8 cellular contexts compared by ENCODE assay signal in genomic region chr16:22191089-22191965, GRCh38. TPM values are rescaled to one million over a fixed set of nuclear protein-coding genes. Genes with fewer than 3 reads are reported as not detected.
DNase-seq lines count a peak whose midpoint lies in the region; ATAC-seq and TF ChIP-seq lines count a peak whose summit lies in the region.

No MANE protein-coding gene starts in this region.

- H3K4me1 Mint-ChIP-seq in glutamatergic neuron (ENCODE audit: low read depth, unreplicated experiment) (peaks cover 12% of the 10 kb centered on the region), osteocyte (ENCODE audit: unreplicated experiment) (peaks cover 32% of the 10 kb centered on the region)

- H3K9me3 Mint-ChIP-seq in activated naive CD4-positive, alpha-beta T cell treated with anti-CD3 and anti-CD28 coated beads, Interleukin-2, amount 50 U/mL, for 72 hours: peaks cover 11 to 13% of the 10 kb centered on the region in 2 donors
- peaks cover 20% of the 10 kb centered on the region for H3K9me3 Mint-ChIP-seq in glutamatergic neuron (ENCODE audit: unreplicated experiment)
- no peaks in the 10 kb centered on the region for H3K9me3 Mint-ChIP-seq in osteocyte (ENCODE audit: unreplicated experiment)

- TF ChIP-seq POLR2A in thyroid gland (IDR thresholded peaks at IDR 0.05): peak in 1 of 2 donors; percentile 95

- no peaks in the 10 kb centered on the region for H3K36me3 ChIP-seq in SK-N-SH (replicated peaks in 1 of 2; ENCODE audit: control insufficient read depth in 1 of 2, insufficient read depth in 2 of 2, low read length in 1 of 2)
- no peaks in the 10 kb centered on the region for H3K36me3 ChIP-seq in thyroid gland

- DNase-seq in GDM1 (lab: John Stamatoyannopoulos, UW) (peak; percentile 88), NCI-H1092 (lab: John Stamatoyannopoulos, UW) (peak; percentile 92), SK-N-SH (peak; percentile 82), glutamatergic neuron (peak; percentile 97), osteocyte (ENCODE audit: extremely low spot score, unreplicated experiment) (peak; percentile 98), thyroid gland (peak; percentile 99 to 100)
- peak; percentile 93 to 97 for DNase-seq in activated naive CD4-positive, alpha-beta T cell treated with anti-CD3 and anti-CD28 coated beads, Interleukin-2, amount 50 U/mL, for 72 hours (ENCODE audit: low spot score in 2 of 2)

- H3K79me2 ChIP-seq in SK-N-SH (ENCODE audit: insufficient read depth): no peaks in the 10 kb centered on the region

- H4K20me1 ChIP-seq in SK-N-SH (ENCODE audit: insufficient read depth): no peaks in the 10 kb centered on the region

- 5% methylated on average over 33 of the region's 33 CpGs for WGBS in SK-N-SH (ENCODE audit: low lambda C conversion rate)
- 6% methylated on average over 28 to 29 of the region's 33 CpGs for WGBS in thyroid gland, 2 donors

- H2AFZ ChIP-seq in SK-N-SH (ENCODE audit: low read depth): peak overlapping the region; percentile 82

- no peaks in the 10 kb centered on the region for H3K9me3 ChIP-seq in SK-N-SH
- no peaks in the 10 kb centered on the region for H3K9me3 ChIP-seq in thyroid gland

- peaks cover 12% of the 10 kb centered on the region for H3F3A ChIP-seq in SK-N-SH (replicated peaks; ENCODE audit: insufficient read depth)

- no peak for TF ChIP-seq EP300 in SK-N-SH (IDR thresholded peaks at IDR 0.05; ENCODE audit: borderline replicate concordance in 1 of 2, low read depth in 1 of 2, low read length in 1 of 2)

- peak overlapping the region; percentile 85 for H3K27ac ChIP-seq in SK-N-SH (ENCODE audit: low read depth in 2 of 2, low read length in 1 of 2)
- peak overlapping the region; percentile 89 to 98 (median 97) for H3K27ac ChIP-seq in thyroid gland

- peaks cover 0 to 11% of the 10 kb centered on the region in 2 donors for H3K36me3 Mint-ChIP-seq in activated naive CD4-positive, alpha-beta T cell treated with anti-CD3 and anti-CD28 coated beads, Interleukin-2, amount 50 U/mL, for 72 hours
- H3K36me3 Mint-ChIP-seq in glutamatergic neuron (ENCODE audit: unreplicated experiment) (peaks cover 5% of the 10 kb centered on the region), osteocyte (ENCODE audit: unreplicated experiment) (no peaks in the 10 kb centered on the region)

- TF ChIP-seq RAD21 in SK-N-SH (IDR thresholded peaks at IDR 0.05; ENCODE audit: low read length): no peak

- H3K9ac ChIP-seq in SK-N-SH: peak overlapping the region; percentile 73

- peak overlapping the region; percentile 98 to 99 for H3K27ac Mint-ChIP-seq in activated naive CD4-positive, alpha-beta T cell treated with anti-CD3 and anti-CD28 coated beads, Interleukin-2, amount 50 U/mL, for 72 hours
- H3K27ac Mint-ChIP-seq in glutamatergic neuron (ENCODE audit: unreplicated experiment) (peak overlapping the region; percentile 92), osteocyte (ENCODE audit: unreplicated experiment) (peak overlapping the region; percentile 100)

- peak overlapping the region; percentile 58 to 62 for H3K4me3 ChIP-seq in SK-N-SH (ENCODE audit: low read depth in 2 of 2, low read length in 1 of 2)
- peak overlapping the region in 2 of 3 donors; percentile 7 to 32 for H3K4me3 ChIP-seq in thyroid gland (replicated peaks in 1 of 3)

- intact Hi-C loops in thyroid gland (cut with DNase I): no loop called here

- POLR2A ChIA-PET in SK-N-SH (lab: Yijun Ruan, JAX): interaction anchor here (1.0 kb wide), 3 partner anchors 25 to 109 kb away, joined by 3 to 4 read pairs (median 3); no protein-coding TSS in a partner anchor

- H3K9me2 ChIP-seq in SK-N-SH: no peaks in the 10 kb centered on the region

- CTCF ChIA-PET in SK-N-SH (lab: Yijun Ruan, JAX): interaction anchor here (0.7 to 9.3 kb wide), 7 partner anchors 11 to 192 kb away, joined by 3 to 115 read pairs (median 3); partner anchors contain the start of genes PDZD9 and POLR3E

- peaks cover 3 to 26% of the 10 kb centered on the region in 2 experiments; a peak in 2 of 4 replicates for H3K4me1 ChIP-seq in SK-N-SH (ENCODE audit: control insufficient read depth in 1 of 2, insufficient read depth in 2 of 2, low read depth in 1 of 2, low read length in 1 of 2)
- H3K4me1 ChIP-seq in thyroid gland: peaks cover 20 to 28% of the 10 kb centered on the region in 2 donors

- TF ChIP-seq CTCF in SK-N-SH (IDR thresholded peaks at IDR 0.05) (no peak), glutamatergic neuron (IDR thresholded peaks at IDR 0.05; ENCODE audit: partially characterized antibody, unreplicated experiment) (no peak), osteocyte (IDR thresholded peaks at IDR 0.05) (no peak), thyroid gland (IDR thresholded peaks at IDR 0.05) (no peak)

- ATAC-seq in HG02571 (IDR thresholded peaks at IDR 0.05; ENCODE audit: unreplicated experiment): peak; percentile 28
- peak; percentile 44 to 58 for ATAC-seq in activated naive CD4-positive, alpha-beta T cell treated with anti-CD3 and anti-CD28 coated beads, Interleukin-2, amount 50 U/mL, for 72 hours

- peak overlapping the region; percentile 96 for H3K4me3 Mint-ChIP-seq in glutamatergic neuron (ENCODE audit: unreplicated experiment)
- peak overlapping the region; percentile 91 for H3K4me3 Mint-ChIP-seq in osteocyte (ENCODE audit: unreplicated experiment)

- peaks cover 15% of the 10 kb centered on the region for H3K27me3 Mint-ChIP-seq in glutamatergic neuron (ENCODE audit: unreplicated experiment)
- no peaks in the 10 kb centered on the region for H3K27me3 Mint-ChIP-seq in osteocyte (ENCODE audit: unreplicated experiment)

- H3K4me2 ChIP-seq in SK-N-SH: peak overlapping the region; percentile 75

- H3K27me3 ChIP-seq in SK-N-SH (ENCODE audit: insufficient read depth) (no peaks in the 10 kb centered on the region), thyroid gland (no peaks in the 10 kb centered on the region)

TF ChIP-seq in SK-N-SH, 30 proteins besides CTCF, POLR2A, EP300 and RAD21 (continues in another document):
- no peak for TF ChIP-seq REST (IDR thresholded peaks at IDR 0.05; ENCODE audit: low read depth, low read length)
- peak; percentile 77; the same call in 1 of the 2 replicates for TF ChIP-seq POLR2AphosphoS5 (IDR thresholded peaks at IDR 0.05; ENCODE audit: low read depth, low read length)
- peak; percentile 37; the same call in 1 of the 2 replicates for TF ChIP-seq RFX5 (IDR thresholded peaks at IDR 0.05; ENCODE audit: low read length)
- no peak for TF ChIP-seq USF2 (IDR thresholded peaks at IDR 0.05; ENCODE audit: borderline replicate concordance, low read depth, low read length)
- no peak for TF ChIP-seq TCF12 (IDR thresholded peaks at IDR 0.05)
- TF ChIP-seq JUND (IDR thresholded peaks at IDR 0.05): no peak
- TF ChIP-seq RCOR1 (IDR thresholded peaks at IDR 0.05; ENCODE audit: low read length): no peak
- no peak for TF ChIP-seq EZH2phosphoT487 (IDR thresholded peaks at IDR 0.05; ENCODE audit: borderline replicate concordance, low read depth)
- TF ChIP-seq TEAD4 (IDR thresholded peaks at IDR 0.05; ENCODE audit: borderline replicate concordance, insufficient read depth): no peak
- no peak for TF ChIP-seq FOSL2 (IDR thresholded peaks at IDR 0.05; ENCODE audit: borderline replicate concordance, low read depth)
- no peak for TF ChIP-seq FOXM1 (IDR thresholded peaks at IDR 0.05; ENCODE audit: low read depth)
- TF ChIP-seq GABPA (IDR thresholded peaks at IDR 0.05; ENCODE audit: low read depth): no peak

RNA-seq across cellular contexts. Expression of gene EEF2K, which starts 14.8 kb away (rescaled TPM):
- 8.0 and 10.4 TPM in 2 replicates for polyA plus RNA-seq in SK-N-SH (2012; rRNA removed)
- 3.8 and 5.6 TPM in 2 replicates for polyA plus RNA-seq in SK-N-SH (2012; cell fraction: cytosol; rRNA removed)
- 35.2 and 38.2 TPM in 2 replicates for polyA plus RNA-seq in SK-N-SH (2012; cell fraction: nucleus; rRNA removed)
- total RNA-seq in activated naive CD4-positive, alpha-beta T cell treated with anti-CD3 and anti-CD28 coated beads, Interleukin-2, amount 50 U/mL, for 72 hours: 10 to 100 TPM in 1 of 2 donors, 1 to 10 TPM in 1; 7.8 to 28.1 TPM
- total RNA-seq in glutamatergic neuron (ENCODE audit: unreplicated experiment) (40.2 TPM), osteocyte (23.8 and 26.8 TPM in 2 replicates), thyroid gland (10 to 100 TPM; 15.6 to 21.3 (median 19.9) TPM)

RNA-seq across cellular contexts. Expression of gene SDR42E2, which starts 29.0 kb away (rescaled TPM):
- polyA plus RNA-seq in SK-N-SH (2012; rRNA removed): not detected in 2 replicates
- polyA plus RNA-seq in SK-N-SH (2012; cell fraction: cytosol; rRNA removed): not detected in 2 replicates
- not detected in 2 replicates for polyA plus RNA-seq in SK-N-SH (2012; cell fraction: nucleus; rRNA removed)
- total RNA-seq in activated naive CD4-positive, alpha-beta T cell treated with anti-CD3 and anti-CD28 coated beads, Interleukin-2, amount 50 U/mL, for 72 hours: under 1 TPM in 1 of 2 donors, not detected in 1; 0.11 TPM
- total RNA-seq in glutamatergic neuron (ENCODE audit: unreplicated experiment) (not detected), osteocyte (0.13 TPM in 1 of 2 replicates, not detected in the other), thyroid gland (not detected)

Comparison
In these comparisons a context has a peak if more than half of its experiments do, and no peak if none do; other contexts are left out.
1. Peak in every context shown above with its lines: DNase-seq, ATAC-seq, H3K4me3 ChIP-seq and H3K27ac ChIP-seq.